Comparison of ENCODE assay signal across 1 cellular context in the genomic region with DNA sequence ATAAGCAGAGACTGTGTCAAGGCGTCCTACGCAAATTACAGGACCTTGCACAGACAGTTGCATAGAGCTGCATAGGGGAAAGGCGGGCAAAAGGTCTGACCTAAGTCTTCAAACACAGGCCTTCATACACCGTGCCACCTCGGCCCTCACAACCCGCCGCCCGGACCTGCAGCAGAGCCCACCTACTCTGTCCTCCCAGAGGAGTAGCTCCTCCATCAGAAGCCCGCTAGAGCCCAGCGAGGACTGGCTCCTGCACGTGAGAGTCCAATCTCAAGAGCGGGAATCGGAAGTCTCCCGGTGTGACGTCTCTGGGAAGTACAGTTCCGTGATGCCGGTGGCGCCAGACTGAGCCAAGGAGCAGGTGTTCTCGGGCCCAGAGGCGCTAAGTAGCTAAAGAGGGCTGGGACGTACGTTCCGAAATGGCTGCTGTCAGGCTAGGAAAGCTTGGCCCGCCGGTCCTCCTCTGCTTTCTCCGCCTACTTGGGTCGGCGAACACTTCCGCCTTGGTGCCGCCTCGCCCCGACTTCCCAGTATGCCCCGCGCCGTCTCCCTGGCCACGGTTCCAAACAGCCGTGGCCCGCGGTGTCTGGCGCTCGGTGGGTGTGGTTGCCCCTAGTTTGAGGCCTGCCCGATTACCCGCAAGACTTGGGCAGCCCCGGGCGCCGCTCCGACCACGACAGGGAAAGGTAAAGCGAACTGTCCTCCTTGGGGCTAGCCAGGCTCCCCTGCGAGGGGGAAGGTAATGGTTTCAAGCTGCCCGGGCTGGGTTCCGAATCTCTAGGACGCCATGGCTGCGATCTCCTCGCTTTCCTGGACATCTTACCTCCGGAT.
TF ChIP-seq lines count a peak whose summit lies in the region.

A gene with protein sequence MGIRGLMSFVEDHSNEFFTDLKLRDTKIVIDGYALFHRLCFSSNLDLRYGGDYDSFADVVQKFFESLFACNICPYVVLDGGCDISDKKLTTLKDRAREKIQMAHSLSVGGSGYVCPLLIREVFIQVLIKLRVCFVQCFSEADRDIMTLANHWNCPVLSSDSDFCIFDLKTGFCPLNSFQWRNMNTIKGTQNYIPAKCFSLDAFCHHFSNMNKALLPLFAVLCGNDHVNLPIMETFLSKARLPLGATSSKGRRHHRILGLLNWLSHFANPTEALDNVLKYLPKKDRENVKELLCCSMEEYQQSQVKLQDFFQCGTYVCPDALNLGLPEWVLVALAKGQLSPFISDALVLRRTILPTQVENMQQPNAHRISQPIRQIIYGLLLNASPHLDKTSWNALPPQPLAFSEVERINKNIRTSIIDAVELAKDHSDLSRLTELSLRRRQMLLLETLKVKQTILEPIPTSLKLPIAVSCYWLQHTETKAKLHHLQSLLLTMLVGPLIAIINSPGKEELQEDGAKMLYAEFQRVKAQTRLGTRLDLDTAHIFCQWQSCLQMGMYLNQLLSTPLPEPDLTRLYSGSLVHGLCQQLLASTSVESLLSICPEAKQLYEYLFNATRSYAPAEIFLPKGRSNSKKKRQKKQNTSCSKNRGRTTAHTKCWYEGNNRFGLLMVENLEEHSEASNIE (minus strand): TSS at position 505 of the 831 bp plus-strand sequence. CDS start 1,519 bp downstream, outside the sequence.
Gene NEK11, plus strand, starts transcription at position 557 of the 831 bp plus-strand sequence. CDS start 2,832 bp downstream, outside the sequence.

TF ChIP-seq in HepG2, 621 proteins besides CTCF, POLR2A, EP300 and RAD21 (continued from another document and continues in another):
- peak; percentile 77 for TF ChIP-seq BORCS8-MEF2B (CRISPR knock-in tag; IDR thresholded peaks at IDR 0.05)
- TF ChIP-seq ZNF691 (CRISPR knock-in tag; IDR thresholded peaks at IDR 0.05; ENCODE audit: borderline replicate concordance, low read depth), result peak; percentile 66; the same call in 1 of the 2 replicates
- peak; percentile 67; the same call in 1 of the 2 replicates for TF ChIP-seq REXO4 (CRISPR knock-in tag; IDR thresholded peaks at IDR 0.05; ENCODE audit: borderline replicate concordance)
- TF ChIP-seq TFDP2 (CRISPR knock-in tag; IDR thresholded peaks at IDR 0.05), result peak; percentile 77
- peak; percentile 79; the same call in 1 of the 2 replicates for TF ChIP-seq BRF2 (CRISPR knock-in tag; IDR thresholded peaks at IDR 0.05)
- no peak for TF ChIP-seq SOX6 (IDR thresholded peaks at IDR 0.05)
- peak; percentile 29; the same call in 1 of the 2 replicates for TF ChIP-seq SOX6 (CRISPR knock-in tag; IDR thresholded peaks at IDR 0.05)
- no peak for TF ChIP-seq RCOR2 (CRISPR knock-in tag; IDR thresholded peaks at IDR 0.05)
- TF ChIP-seq, protein P1, sequence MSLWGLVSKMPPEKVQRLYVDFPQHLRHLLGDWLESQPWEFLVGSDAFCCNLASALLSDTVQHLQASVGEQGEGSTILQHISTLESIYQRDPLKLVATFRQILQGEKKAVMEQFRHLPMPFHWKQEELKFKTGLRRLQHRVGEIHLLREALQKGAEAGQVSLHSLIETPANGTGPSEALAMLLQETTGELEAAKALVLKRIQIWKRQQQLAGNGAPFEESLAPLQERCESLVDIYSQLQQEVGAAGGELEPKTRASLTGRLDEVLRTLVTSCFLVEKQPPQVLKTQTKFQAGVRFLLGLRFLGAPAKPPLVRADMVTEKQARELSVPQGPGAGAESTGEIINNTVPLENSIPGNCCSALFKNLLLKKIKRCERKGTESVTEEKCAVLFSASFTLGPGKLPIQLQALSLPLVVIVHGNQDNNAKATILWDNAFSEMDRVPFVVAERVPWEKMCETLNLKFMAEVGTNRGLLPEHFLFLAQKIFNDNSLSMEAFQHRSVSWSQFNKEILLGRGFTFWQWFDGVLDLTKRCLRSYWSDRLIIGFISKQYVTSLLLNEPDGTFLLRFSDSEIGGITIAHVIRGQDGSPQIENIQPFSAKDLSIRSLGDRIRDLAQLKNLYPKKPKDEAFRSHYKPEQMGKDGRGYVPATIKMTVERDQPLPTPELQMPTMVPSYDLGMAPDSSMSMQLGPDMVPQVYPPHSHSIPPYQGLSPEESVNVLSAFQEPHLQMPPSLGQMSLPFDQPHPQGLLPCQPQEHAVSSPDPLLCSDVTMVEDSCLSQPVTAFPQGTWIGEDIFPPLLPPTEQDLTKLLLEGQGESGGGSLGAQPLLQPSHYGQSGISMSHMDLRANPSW (CRISPR knock-in tag; IDR thresholded peaks at IDR 0.05; ENCODE audit: borderline replicate concordance), result 0 out of 2 replicates have a peak, but pooled peaks have one; percentile 19
- peak; percentile 29 for TF ChIP-seq AGO2 (optimal IDR thresholded peaks at IDR 0.05; ENCODE audit: low read depth, low read length)
- no peak for TF ChIP-seq ZSCAN30 (CRISPR knock-in tag; IDR thresholded peaks at IDR 0.05)
- peak; percentile 15; the same call in 1 of the 2 replicates for TF ChIP-seq ZBTB25 (CRISPR knock-in tag; IDR thresholded peaks at IDR 0.05)
- 0 out of 2 replicates have a peak, but pooled peaks have one; percentile 34 for TF ChIP-seq ZNF44 (CRISPR knock-in tag; IDR thresholded peaks at IDR 0.05)
- TF ChIP-seq, protein P2, sequence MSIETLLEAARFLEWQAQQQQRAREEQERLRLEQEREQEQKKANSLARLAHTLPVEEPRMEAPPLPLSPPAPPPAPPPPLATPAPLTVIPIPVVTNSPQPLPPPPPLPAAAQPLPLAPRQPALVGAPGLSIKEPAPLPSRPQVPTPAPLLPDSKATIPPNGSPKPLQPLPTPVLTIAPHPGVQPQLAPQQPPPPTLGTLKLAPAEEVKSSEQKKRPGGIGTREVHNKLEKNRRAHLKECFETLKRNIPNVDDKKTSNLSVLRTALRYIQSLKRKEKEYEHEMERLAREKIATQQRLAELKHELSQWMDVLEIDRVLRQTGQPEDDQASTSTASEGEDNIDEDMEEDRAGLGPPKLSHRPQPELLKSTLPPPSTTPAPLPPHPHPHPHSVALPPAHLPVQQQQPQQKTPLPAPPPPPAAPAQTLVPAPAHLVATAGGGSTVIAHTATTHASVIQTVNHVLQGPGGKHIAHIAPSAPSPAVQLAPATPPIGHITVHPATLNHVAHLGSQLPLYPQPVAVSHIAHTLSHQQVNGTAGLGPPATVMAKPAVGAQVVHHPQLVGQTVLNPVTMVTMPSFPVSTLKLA (IDR thresholded peaks at IDR 0.05), result 0 out of 2 replicates have a peak, but pooled peaks have one; percentile 5
- TF ChIP-seq ZSCAN25 (CRISPR knock-in tag; IDR thresholded peaks at IDR 0.05), result no peak
- TF ChIP-seq ZSCAN21 (CRISPR knock-in tag; IDR thresholded peaks at IDR 0.05; ENCODE audit: borderline replicate concordance), result peak; percentile 79
- no peak for TF ChIP-seq ZSCAN22 (CRISPR knock-in tag; IDR thresholded peaks at IDR 0.05)
- TF ChIP-seq NCOA5 (CRISPR knock-in tag; IDR thresholded peaks at IDR 0.05), result no peak
- TF ChIP-seq KIAA2018 (CRISPR knock-in tag; IDR thresholded peaks at IDR 0.05; ENCODE audit: borderline replicate concordance), result no peak
- peak; percentile 85; the same call in 1 of the 2 replicates for TF ChIP-seq ZNF570 (CRISPR knock-in tag; IDR thresholded peaks at IDR 0.05; ENCODE audit: borderline replicate concordance)
- TF ChIP-seq NR2C2 (CRISPR knock-in tag; IDR thresholded peaks at IDR 0.05; ENCODE audit: borderline replicate concordance), result peak; percentile 85
- no peak for TF ChIP-seq TCF7 (IDR thresholded peaks at IDR 0.05; ENCODE audit: low read depth)
- TF ChIP-seq, protein P3, sequence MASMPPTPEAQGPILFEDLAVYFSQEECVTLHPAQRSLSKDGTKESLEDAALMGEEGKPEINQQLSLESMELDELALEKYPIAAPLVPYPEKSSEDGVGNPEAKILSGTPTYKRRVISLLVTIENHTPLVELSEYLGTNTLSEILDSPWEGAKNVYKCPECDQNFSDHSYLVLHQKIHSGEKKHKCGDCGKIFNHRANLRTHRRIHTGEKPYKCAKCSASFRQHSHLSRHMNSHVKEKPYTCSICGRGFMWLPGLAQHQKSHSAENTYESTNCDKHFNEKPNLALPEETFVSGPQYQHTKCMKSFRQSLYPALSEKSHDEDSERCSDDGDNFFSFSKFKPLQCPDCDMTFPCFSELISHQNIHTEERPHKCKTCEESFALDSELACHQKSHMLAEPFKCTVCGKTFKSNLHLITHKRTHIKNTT (CRISPR knock-in tag; IDR thresholded peaks at IDR 0.05), result no peak
- TF ChIP-seq E2F5 (CRISPR knock-in tag; conservative IDR thresholded peaks at IDR 0.05), result peak; percentile 52; the same call in 1 of the 2 replicates
- TF ChIP-seq MTA1 (CRISPR knock-in tag; IDR thresholded peaks at IDR 0.05; ENCODE audit: borderline replicate concordance), result peak; percentile 82; the same call in 1 of the 2 replicates
- peak; percentile 80; the same call in 1 of the 2 replicates for TF ChIP-seq ZNF274 (CRISPR knock-in tag; IDR thresholded peaks at IDR 0.05)
- peak; percentile 81; the same call in 1 of the 2 replicates for TF ChIP-seq FOXJ3 (CRISPR knock-in tag; IDR thresholded peaks at IDR 0.05; ENCODE audit: borderline replicate concordance)
